Comparison of ENCODE assay signal across 1 cellular context in genomic region chr11:762421-763072, GRCh38.
A peak's percentile ranks its signal among the peaks of the same experiment; 100 is the strongest.
TF ChIP-seq lines count a peak whose summit lies in the region.

No MANE protein-coding gene starts in this region.

TF ChIP-seq in WTC11, 78 proteins besides CTCF, POLR2A, EP300 and RAD21 (continued from another document):
- TF ChIP-seq SMAD4 (CRISPR knock-in tag; IDR thresholded peaks at IDR 0.05) (no peak), ZNF232 (CRISPR knock-in tag; IDR thresholded peaks at IDR 0.05) (0 out of 2 replicates have a peak, but pooled peaks have one; percentile 55), STAT6 (CRISPR knock-in tag; conservative IDR thresholded peaks at IDR 0.05; ENCODE audit: low read depth) (no peak), NFYB (CRISPR knock-in tag; conservative IDR thresholded peaks at IDR 0.05; ENCODE audit: low read depth) (no peak), JAZF1 (CRISPR knock-in tag; IDR thresholded peaks at IDR 0.05) (no peak), FOXP4 (CRISPR knock-in tag; IDR thresholded peaks at IDR 0.05) (no peak), KAT7 (CRISPR knock-in tag; IDR thresholded peaks at IDR 0.05; ENCODE audit: borderline replicate concordance) (no peak), NR1H2 (CRISPR knock-in tag; IDR thresholded peaks at IDR 0.05) (no peak), CREM (CRISPR knock-in tag; IDR thresholded peaks at IDR 0.05) (no peak), FOXK1 (CRISPR knock-in tag; IDR thresholded peaks at IDR 0.05) (no peak), ATF2 (CRISPR knock-in tag; IDR thresholded peaks at IDR 0.05; ENCODE audit: borderline replicate concordance, low read depth) (no peak), USF2 (CRISPR knock-in tag; IDR thresholded peaks at IDR 0.05) (no peak), ZNF396 (CRISPR knock-in tag; IDR thresholded peaks at IDR 0.05; ENCODE audit: borderline replicate concordance) (no peak), OVOL2 (CRISPR knock-in tag; IDR thresholded peaks at IDR 0.05; ENCODE audit: borderline replicate concordance) (no peak), TCF7 (CRISPR knock-in tag; IDR thresholded peaks at IDR 0.05; ENCODE audit: low read depth) (0 out of 2 replicates have a peak, but pooled peaks have one; percentile 34), E2F1 (CRISPR knock-in tag; IDR thresholded peaks at IDR 0.05) (no peak), ESRRA (CRISPR knock-in tag; IDR thresholded peaks at IDR 0.05; ENCODE audit: borderline replicate concordance) (no peak), JUN (CRISPR knock-in tag; IDR thresholded peaks at IDR 0.05) (no peak), GTF2I (CRISPR knock-in tag; conservative IDR thresholded peaks at IDR 0.05) (no peak), ATF6 (CRISPR knock-in tag; IDR thresholded peaks at IDR 0.05) (no peak), ZNF416 (CRISPR knock-in tag; IDR thresholded peaks at IDR 0.05) (no peak), ERG (CRISPR knock-in tag; IDR thresholded peaks at IDR 0.05) (no peak), TEAD1 (CRISPR knock-in tag; IDR thresholded peaks at IDR 0.05) (no peak), ZBTB43 (CRISPR knock-in tag; IDR thresholded peaks at IDR 0.05) (no peak), SOX15 (CRISPR knock-in tag; IDR thresholded peaks at IDR 0.05) (no peak)
